Comparison of ENCODE assay signal across 8 cellular contexts in the genomic region with DNA sequence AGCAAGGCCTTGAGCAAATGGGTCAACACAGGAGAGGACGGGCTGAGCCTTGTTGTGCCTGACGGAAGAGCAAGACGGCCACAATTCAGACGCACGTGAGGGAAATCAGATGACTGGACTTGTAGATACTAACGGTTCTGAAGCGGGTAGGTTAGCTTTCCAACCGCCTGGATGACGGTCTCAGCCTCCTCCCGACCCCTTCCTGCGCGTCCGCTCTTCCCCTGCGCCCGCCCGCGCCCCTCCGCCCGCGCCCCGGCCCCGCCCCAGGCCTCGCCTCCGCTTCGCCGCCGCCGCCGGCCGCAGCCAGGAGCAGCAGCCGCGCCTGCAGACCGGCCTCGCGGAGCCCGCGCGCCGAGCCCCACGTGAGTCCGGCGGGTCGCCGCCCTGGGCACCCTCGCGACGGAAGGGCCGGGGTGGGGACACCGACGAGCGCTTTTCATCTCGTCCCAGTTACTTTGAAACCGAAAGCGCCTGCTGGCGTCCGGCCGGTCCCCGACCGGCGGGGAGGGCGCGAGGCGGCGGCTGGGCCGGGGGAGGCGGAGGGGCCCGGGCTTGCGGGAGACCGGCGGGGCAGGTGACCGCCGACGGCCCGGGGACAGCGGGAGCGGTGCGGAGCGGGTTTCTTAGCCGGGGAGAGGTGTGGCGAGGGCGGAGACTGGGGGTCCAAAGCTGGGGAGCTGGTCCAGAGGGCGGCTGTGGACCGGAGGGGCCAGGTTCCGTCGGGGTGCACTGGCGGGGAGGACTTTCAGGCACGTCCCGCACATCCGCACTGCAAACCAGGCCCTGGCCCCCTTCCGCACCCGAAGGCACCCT. TPM values are rescaled to one million over a fixed set of nuclear protein-coding genes. Genes with fewer than 3 reads are reported as not detected.
DNase-seq lines count a peak whose midpoint lies in the region; ATAC-seq, FAIRE-seq and TF ChIP-seq lines count a peak whose summit lies in the region.

A gene with protein sequence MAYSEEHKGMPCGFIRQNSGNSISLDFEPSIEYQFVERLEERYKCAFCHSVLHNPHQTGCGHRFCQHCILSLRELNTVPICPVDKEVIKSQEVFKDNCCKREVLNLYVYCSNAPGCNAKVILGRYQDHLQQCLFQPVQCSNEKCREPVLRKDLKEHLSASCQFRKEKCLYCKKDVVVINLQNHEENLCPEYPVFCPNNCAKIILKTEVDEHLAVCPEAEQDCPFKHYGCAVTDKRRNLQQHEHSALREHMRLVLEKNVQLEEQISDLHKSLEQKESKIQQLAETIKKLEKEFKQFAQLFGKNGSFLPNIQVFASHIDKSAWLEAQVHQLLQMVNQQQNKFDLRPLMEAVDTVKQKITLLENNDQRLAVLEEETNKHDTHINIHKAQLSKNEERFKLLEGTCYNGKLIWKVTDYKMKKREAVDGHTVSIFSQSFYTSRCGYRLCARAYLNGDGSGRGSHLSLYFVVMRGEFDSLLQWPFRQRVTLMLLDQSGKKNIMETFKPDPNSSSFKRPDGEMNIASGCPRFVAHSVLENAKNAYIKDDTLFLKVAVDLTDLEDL (plus strand): TSS at position 306 of the 813 bp plus-strand sequence. CDS start 26,407 bp downstream, outside the sequence.

- H2AFZ ChIP-seq in keratinocyte (ENCODE audit: control insufficient read depth, low read length), result peak within 1 kb of the TSS; percentile 93

- H3K4me3 Mint-ChIP-seq in Caco-2 (ENCODE audit: unreplicated experiment), result peak within 1 kb of the TSS; percentile 87

- POLR2A ChIA-PET in Caco-2 (lab: Charles Lee), result no interaction called here

- no peaks in the 10 kb centered on the region for H3K9me3 ChIP-seq in Caco-2
- no peaks in the 10 kb centered on the region for H3K9me3 ChIP-seq in keratinocyte (ENCODE audit: control insufficient read depth, low read depth, low read length)
- no peaks in the 10 kb centered on the region for H3K9me3 ChIP-seq in spleen

- H3K4me1 ChIP-seq in Caco-2 (peaks cover 4% of the 10 kb centered on the region), keratinocyte (ENCODE audit: control insufficient read depth, extremely low read depth, insufficient read depth, low read length) (peaks cover 11% of the 10 kb centered on the region), spleen (peaks cover 31 to 76% (median 58%) of the 10 kb centered on the region in 6 donors)

- no peaks in the 10 kb centered on the region for H3K36me3 ChIP-seq in Caco-2 (ENCODE audit: control insufficient read depth, insufficient read depth, low read length)
- no peaks in the 10 kb centered on the region for H3K36me3 ChIP-seq in bronchial epithelial cell (ENCODE audit: control insufficient read depth, insufficient read depth, low read length)
- no peaks in the 10 kb centered on the region for H3K36me3 ChIP-seq in keratinocyte (ENCODE audit: control insufficient read depth in 2 of 2, extremely low read depth in 1 of 2, insufficient read depth in 2 of 2, low read length in 2 of 2)
- peaks cover 0 to 5% (median 0%) of the 10 kb centered on the region in 6 donors for H3K36me3 ChIP-seq in spleen

- H3K27me3 ChIP-seq in Caco-2 (replicated peaks; ENCODE audit: control insufficient read depth, insufficient read depth, low read length) (no peaks in the 10 kb centered on the region), bronchial epithelial cell (ENCODE audit: control insufficient read depth, insufficient read depth, low read length) (no peaks in the 10 kb centered on the region), keratinocyte (ENCODE audit: control insufficient read depth, extremely low read depth, insufficient read depth, low read length) (no peaks in the 10 kb centered on the region), spleen (replicated peaks in 1 of 7) (no peaks in the 10 kb centered on the region)

- ATAC-seq in GM19455 (IDR thresholded peaks at IDR 0.05; ENCODE audit: unreplicated experiment), result peak; percentile 36

- H3K9me3 Mint-ChIP-seq in Caco-2 (ENCODE audit: unreplicated experiment), result no peaks in the 10 kb centered on the region

- H3K4me2 ChIP-seq in keratinocyte (ENCODE audit: control insufficient read depth, extremely low read depth, insufficient read depth, low read depth, low read length), result peak within 1 kb of the TSS; percentile 68

- no peak for TF ChIP-seq POLR2A in spleen (IDR thresholded peaks at IDR 0.05)

- no peaks in the 10 kb centered on the region for H3K79me2 ChIP-seq in keratinocyte (ENCODE audit: control insufficient read depth, insufficient read depth, low read length)

- H3K27ac Mint-ChIP-seq in Caco-2 (ENCODE audit: unreplicated experiment), result peak within 1 kb of the TSS; percentile 74

- CTCF ChIA-PET in Caco-2 (lab: Charles Lee), result interaction anchor here (0.5 to 0.7 kb wide), 2 partner anchors 8 to 142 kb away, joined by 3 to 4 read pairs; no protein-coding TSS in a partner anchor

- intact Hi-C loops in Caco-2 (cut with micrococcal nuclease; ENCODE audit: unreplicated experiment) (no loop called here), spleen (cut with DNase I; ENCODE audit: low total_unique reads) (loop anchor here (5.0 kb wide), 1 partner anchor 331 kb away; no protein-coding TSS in a partner anchor)
- intact Hi-C loops in T-helper 2 cell treated with Interferon-gamma antibody and Interleukin-4, amounts not matched to agents 100 ng/mL and 5 ng/mL, for 36 hours (cut with micrococcal nuclease), result loop anchor here (1.0 to 5.0 kb wide), 2 partner anchors 9 to 251 kb away; a partner anchor contains a TSS

- no peaks in the 10 kb centered on the region for H3K27me3 Mint-ChIP-seq in Caco-2 (ENCODE audit: insufficient read depth, unreplicated experiment)

- H4K20me1 ChIP-seq in keratinocyte (ENCODE audit: control insufficient read depth, extremely low read depth, insufficient read depth, low read length), result no peaks in the 10 kb centered on the region

- no peaks in the 10 kb centered on the region for H3K9me1 ChIP-seq in keratinocyte (ENCODE audit: control insufficient read depth, extremely low read depth, insufficient read depth, low read length)

- FAIRE-seq in bronchial epithelial cell (lab: Jason Lieb, UNC) (no peak), keratinocyte (lab: Jason Lieb, UNC) (no peak)

- peak within 1 kb of the TSS; percentile 45 for H3K9ac ChIP-seq in keratinocyte (ENCODE audit: control insufficient read depth, extremely low read depth, insufficient read depth, low read length)

- WGBS in spleen, 5 donors, result 1% methylated on average over 15 to 91 of the region's 91 CpGs

- DNase-seq in Caco-2 (peak in 1 of 2 experiments; percentile 70), HuH-7 (ENCODE audit: low spot score) (peak; percentile 52), bronchial epithelial cell (ENCODE audit: low read depth) (no peak), keratinocyte (ENCODE audit: low read depth, low spot score) (no peak), spleen (peak; percentile 92), GM19240 (ENCODE audit: insufficient read length, low spot score) (no peak)

- no peak within 1 kb of the TSS for H3K27ac ChIP-seq in keratinocyte (ENCODE audit: control insufficient read depth, insufficient read depth, low read length)
- H3K27ac ChIP-seq in spleen, result peak within 1 kb of the TSS; percentile 82 to 96 (median 90)

- peak within 1 kb of the TSS; percentile 66 for H3K4me3 ChIP-seq in Caco-2 (ENCODE audit: low read depth, low read length)
- peak within 1 kb of the TSS; percentile 48 for H3K4me3 ChIP-seq in bronchial epithelial cell (ENCODE audit: low read depth, low read length)
- peak within 1 kb of the TSS; percentile 40 to 69 (median 63) for H3K4me3 ChIP-seq in keratinocyte (ENCODE audit: control insufficient read depth in 2 of 3, extremely low read depth in 1 of 3, insufficient read depth in 2 of 3, low read depth in 1 of 3, low read length in 3 of 3)
- peak within 1 kb of the TSS; percentile 65 to 92 (median 81) for H3K4me3 ChIP-seq in spleen

- no TSS peak for BruUV-seq in Caco-2 (replicated peaks; lab: Mats Ljungman, UMichigan)

- dilution Hi-C loops in keratinocyte (cut with MboI; ENCODE audit: extremely low pct_ligation_motif_present, low sequenced_read_pairs), result no loop called here

- H3K4me1 Mint-ChIP-seq in Caco-2 (ENCODE audit: low read depth, unreplicated experiment), result peaks cover 10% of the 10 kb centered on the region

- no peaks in the 10 kb centered on the region for H3K36me3 Mint-ChIP-seq in Caco-2 (ENCODE audit: insufficient read depth, unreplicated experiment)

- TF ChIP-seq CTCF in Caco-2 (IDR thresholded peaks at IDR 0.05; ENCODE audit: insufficient read depth in 1 of 2, low read depth in 1 of 2, low read length in 1 of 2, severe bottlenecking in 1 of 2, unreplicated experiment in 1 of 2) (no peak), bronchial epithelial cell (IDR thresholded peaks at IDR 0.05; ENCODE audit: insufficient read depth, low read length, severe bottlenecking) (no peak), keratinocyte (optimal IDR thresholded peaks at IDR 0.05 in 1 of 3, IDR thresholded peaks at IDR 0.05 in 1 of 3, conservative IDR thresholded peaks at IDR 0.05 in 1 of 3; ENCODE audit: extremely low read depth in 1 of 3, insufficient read depth in 2 of 3, low read length in 3 of 3) (no peak), spleen (IDR thresholded peaks at IDR 0.05 in 8 of 11, conservative IDR thresholded peaks at IDR 0.05 in 3 of 11) (no peak)

RNA-seq across cellular contexts. Expression of the gene that starts here (rescaled TPM):
- total RNA-seq in Caco-2 (2022) (8.5 and 8.8 TPM in 2 replicates), bronchial epithelial cell (1.6 and 1.8 TPM in 2 replicates), spleen (10 to 100 TPM; 44.3 to 69.6 (median 53.6) TPM)
- total RNA-seq in T-helper 2 cell treated with Interferon-gamma antibody and Interleukin-4, amounts not matched to agents 100 ng/mL and 5 ng/mL, for 36 hours, result 60.6 and 62.3 TPM in 2 replicates
- polyA plus RNA-seq in keratinocyte (1.6 to 2.1 TPM (median 1.8 TPM) in 3 replicates), spleen (10 to 100 TPM; 34.9 to 59.4 (median 39.3) TPM)
- polyA plus RNA-seq in keratinocyte (2011; ENCODE audit: low read depth), result 0.19 TPM
- polyA plus RNA-seq in keratinocyte (2011; cell fraction: cytosol; rRNA removed), result 0.52 and 0.69 TPM in 2 replicates
- 4.7 and 5.7 TPM in 2 replicates for polyA plus RNA-seq in keratinocyte (2011; cell fraction: nucleus; rRNA removed)
- polyA plus RNA-seq in keratinocyte (2012; ENCODE audit: low replicate concordance), result 0.20 and 0.93 TPM in 2 replicates
- polyA minus RNA-seq in keratinocyte, result 0.30 to 1.5 TPM (median 0.99 TPM) in 3 replicates
- polyA minus RNA-seq in keratinocyte (2011; cell fraction: cytosol; rRNA and poly(A)+ RNA removed), result not detected
- 0.95 and 3.0 TPM in 2 replicates for polyA minus RNA-seq in keratinocyte (2011; cell fraction: nucleus; rRNA and poly(A)+ RNA removed)

Comparison
In these comparisons a context has a peak if more than half of its experiments do, and no peak if none do; other contexts are left out.
1. RNA of the gene that starts here (polyA plus RNA-seq): 34.9 to 59.4 TPM in spleen; 0.19 to 5.7 TPM in keratinocyte; every median in the first group is over 4 times any median in the second.
2. DNase-seq: peak in HuH-7 (single experiment) and spleen (single experiment); none in bronchial epithelial cell (single experiment), keratinocyte (single experiment) and GM19240 (single experiment).
3. Peak in every context shown above with its lines, with median percentiles within 50 percentile points of each other: H3K4me3 ChIP-seq.